8 cellular contexts compared by ENCODE assay signal in genomic region chr1:63307196-63307794, GRCh38. TPM values are rescaled to one million over a fixed set of nuclear protein-coding genes. Genes with fewer than 3 reads are reported as not detected.
"Had no signal": no experiment of that assay in that cellular context is flagged by ENCODE, and none has a peak within 500 bp of the region (broad histone marks: within the 10 kb centered on the region; RNA-seq: fewer than 3 reads in every experiment).

No MANE protein-coding gene starts in this region.

- DNase-seq: IMR-90, KBM-7, KG1 had no signal

- FAIRE-seq: HepG2, HTR-8/SVneo had no signal

- ATAC-seq: HepG2 had no signal

- H3K27ac ChIP-seq: HL-60 had no signal

RNA-seq across cellular contexts. Expression of gene FOXD3, which starts 15.1 kb away (rescaled TPM):
- total RNA-seq: HepG2, HT-29, IMR-90 had no signal
- polyA plus RNA-seq: HepG2, IgD-negative memory B cell, IMR-90 had no signal
